9 cellular contexts compared by ENCODE assay signal in genomic region chr5:55440188-55440646, GRCh38.
DNase-seq lines count a peak whose midpoint lies in the region; ATAC-seq and TF ChIP-seq lines count a peak whose summit lies in the region.
"Had no signal": no experiment of that assay in that cellular context is flagged by ENCODE, and none has a peak within 500 bp of the region (broad histone marks: within the 10 kb centered on the region; RNA-seq: fewer than 3 reads in every experiment).

No MANE protein-coding gene starts in this region.

- no peaks in the 10 kb centered on the region for H3K9me3 ChIP-seq in smooth muscle cell (replicated peaks; ENCODE audit: low read depth)

- no peak overlapping the region for H2AFZ ChIP-seq in smooth muscle cell (ENCODE audit: low read depth)

- 28% methylated on average over 6 of the region's 6 CpGs for WGBS in smooth muscle cell (ENCODE audit: low lambda C conversion rate)

- H3K27ac ChIP-seq in VCaP = peak overlapping the region; percentile 69; the same call in 1 of the 2 replicates
- H3K27ac ChIP-seq in smooth muscle cell (ENCODE audit: low read depth) = peak overlapping the region; percentile 92

- H3K9ac ChIP-seq in smooth muscle cell (ENCODE audit: low read depth) = peak overlapping the region; percentile 32

- H3F3A ChIP-seq in smooth muscle cell (ENCODE audit: low read depth) = peaks cover 26% of the 10 kb centered on the region

- no peaks in the 10 kb centered on the region for H3K79me2 ChIP-seq in smooth muscle cell (ENCODE audit: low read depth)

- H3K27me3 ChIP-seq in smooth muscle cell (ENCODE audit: low read depth) = no peaks in the 10 kb centered on the region

- no peaks in the 10 kb centered on the region for H3K36me3 ChIP-seq in smooth muscle cell (ENCODE audit: low read depth)

- H3K4me3 ChIP-seq in fibroblast of pulmonary artery (replicated peaks; ENCODE audit: low read depth, low read length) (no peak overlapping the region), smooth muscle cell (no peak overlapping the region)

- ATAC-seq in HG03135 (IDR thresholded peaks at IDR 0.05; ENCODE audit: unreplicated experiment) (no peak), HG02852 (IDR thresholded peaks at IDR 0.05; ENCODE audit: unreplicated experiment) (no peak)

- TF ChIP-seq CTCF in VCaP (conservative IDR thresholded peaks at IDR 0.05) (no peak), fibroblast of pulmonary artery (IDR thresholded peaks at IDR 0.05; ENCODE audit: low read length, missing control alignments) (no peak), smooth muscle cell (IDR thresholded peaks at IDR 0.05; ENCODE audit: borderline replicate concordance, insufficient read depth, poor library complexity, severe bottlenecking) (no peak)

- peak; percentile 32 for DNase-seq in HCEC 1CT
- peak; percentile 57 for DNase-seq in fibroblast of pulmonary artery (ENCODE audit: low read depth)
- DNase-seq in smooth muscle cell (lab: John Stamatoyannopoulos, UW; ENCODE audit: unreplicated experiment) = no peak
- no peak for DNase-seq in ureter (ENCODE audit: low spot score)
- no peak for DNase-seq in NCI-H510A (lab: John Stamatoyannopoulos, UW)
- DNase-seq: KBM-7 had no signal

- H3K4me1 ChIP-seq in smooth muscle cell (ENCODE audit: low read depth) = peaks cover 30% of the 10 kb centered on the region

- H4K20me1 ChIP-seq in smooth muscle cell (ENCODE audit: low read depth) = no peaks in the 10 kb centered on the region

- peak overlapping the region; percentile 53 for H3K4me2 ChIP-seq in smooth muscle cell

Comparison
In these comparisons a context has a peak if more than half of its experiments do, and no peak if none do; other contexts are left out.
1. DNase-seq: peak in HCEC 1CT (single experiment) and fibroblast of pulmonary artery (single experiment); none in smooth muscle cell (single experiment), ureter (single experiment) and NCI-H510A (single experiment).